ENCODE assay signal across 8 cellular contexts in the genomic region with DNA sequence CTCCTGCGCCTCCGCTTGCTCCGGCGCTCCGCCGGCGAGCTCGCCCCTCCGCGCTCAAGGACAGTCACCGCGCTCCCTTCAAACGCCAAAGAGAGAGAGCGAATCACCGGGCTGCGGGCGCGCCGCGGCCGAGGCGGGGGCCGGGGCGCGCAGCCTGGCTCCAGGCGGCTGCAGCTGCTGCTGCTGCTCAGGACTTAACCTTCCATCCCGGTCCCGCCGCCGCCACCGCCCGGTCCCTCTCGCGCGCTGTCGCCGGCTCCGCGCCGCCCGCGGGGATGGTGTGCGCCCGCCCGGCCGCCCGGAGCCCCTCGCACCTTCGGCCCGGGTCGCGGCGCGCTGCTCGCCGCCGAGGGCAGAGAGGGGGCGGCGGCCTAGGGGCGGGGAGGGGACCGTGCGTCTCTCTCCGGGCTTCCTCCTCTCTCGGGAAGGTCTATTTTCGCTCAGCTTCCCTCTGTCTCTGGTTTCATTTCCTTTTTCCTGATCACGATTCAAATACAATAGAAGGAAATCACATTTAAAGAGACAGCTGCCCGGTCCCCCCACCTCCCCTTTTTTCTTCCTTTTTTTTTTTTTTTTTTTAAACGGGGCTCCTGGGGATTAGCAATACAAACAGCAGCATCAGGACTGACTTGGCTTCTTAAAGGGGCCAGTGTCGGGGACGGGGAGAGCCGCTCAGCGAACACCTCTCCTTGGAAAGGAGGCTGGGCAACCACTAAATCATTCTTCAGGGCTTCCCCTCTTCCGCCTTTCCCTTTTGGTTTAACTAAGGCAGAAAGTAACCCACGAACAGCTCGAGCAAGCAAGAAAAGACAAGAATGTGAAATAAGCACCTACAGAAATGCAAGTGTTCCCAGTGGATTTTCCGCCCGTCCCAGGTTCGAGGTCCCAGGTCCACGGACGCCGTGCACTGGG. TPM values are rescaled to one million over a fixed set of nuclear protein-coding genes. Genes with fewer than 3 reads are reported as not detected.
A peak's percentile ranks its signal among the peaks of the same experiment; 100 is the strongest.
DNase-seq lines count a peak whose midpoint lies in the region; ATAC-seq, FAIRE-seq and TF ChIP-seq lines count a peak whose summit lies in the region.

No MANE protein-coding gene starts in this region.

- H3K9me3 ChIP-seq in OCI-LY3 (ENCODE audit: insufficient read depth, low read length) (no peaks in the 10 kb centered on the region), kidney (ENCODE audit: control insufficient read depth in 1 of 2, low read length in 2 of 2) (no peaks in the 10 kb centered on the region), smooth muscle cell (replicated peaks; ENCODE audit: low read depth) (no peaks in the 10 kb centered on the region)

- H3K36me3 ChIP-seq in OCI-LY3 (replicated peaks; ENCODE audit: low read depth, low read length) (no peaks in the 10 kb centered on the region), kidney (ENCODE audit: control insufficient read depth in 1 of 2, insufficient read depth in 2 of 2, low read length in 2 of 2) (no peaks in the 10 kb centered on the region), smooth muscle cell (ENCODE audit: low read depth) (no peaks in the 10 kb centered on the region)

- H3K27me3 ChIP-seq in OCI-LY3 (ENCODE audit: low read depth, low read length) = peaks cover 68% of the 10 kb centered on the region
- H3K27me3 ChIP-seq in smooth muscle cell (ENCODE audit: low read depth) = peaks cover 43% of the 10 kb centered on the region

- H2AFZ ChIP-seq in OCI-LY3 (ENCODE audit: low read depth, low read length) (peak overlapping the region; percentile 38; the same call in 1 of the 2 replicates), smooth muscle cell (ENCODE audit: low read depth) (peak overlapping the region; percentile 26)

- H3K4me1 ChIP-seq in OCI-LY3 (ENCODE audit: low read length) = peaks cover 17% of the 10 kb centered on the region
- peaks cover 0 to 6% of the 10 kb centered on the region in 2 donors for H3K4me1 ChIP-seq in kidney (ENCODE audit: control insufficient read depth in 1 of 2, insufficient read depth in 1 of 2, low read depth in 1 of 2, low read length in 2 of 2)
- peaks cover 15% of the 10 kb centered on the region for H3K4me1 ChIP-seq in smooth muscle cell (ENCODE audit: low read depth)

- peaks cover 4% of the 10 kb centered on the region for H3K4me1 Mint-ChIP-seq in activated CD4-positive, alpha-beta T cell treated with anti-CD3 and anti-CD28 coated beads, Interleukin-2, amount 10 ng/mL, durations not matched to agents 24 days and 14 days

- no peak for FAIRE-seq in kidney (lab: Jason Lieb, UNC)

- H3K79me2 ChIP-seq in OCI-LY3 (ENCODE audit: low read length) = no peaks in the 10 kb centered on the region
- H3K79me2 ChIP-seq in smooth muscle cell (ENCODE audit: low read depth) = no peaks in the 10 kb centered on the region

- H3K9ac ChIP-seq in OCI-LY3 (ENCODE audit: low read length) = peak overlapping the region; percentile 45
- H3K9ac ChIP-seq in kidney (ENCODE audit: low read length in 2 of 2) = peak overlapping the region in 1 of 2 donors; percentile 21
- H3K9ac ChIP-seq in smooth muscle cell (ENCODE audit: low read depth) = no peak overlapping the region

- WGBS in smooth muscle cell (ENCODE audit: low lambda C conversion rate) = 1% methylated on average over 61 of the region's 81 CpGs

- intact Hi-C loops in activated CD4-positive, alpha-beta T cell treated with anti-CD3 and anti-CD28 coated beads, Interleukin-2, amount 10 ng/mL, durations not matched to agents 24 days and 14 days (cut with micrococcal nuclease) = no loop called here
- intact Hi-C loops in kidney (cut with DNase I) = no loop called here

- H4K20me1 ChIP-seq in OCI-LY3 (ENCODE audit: insufficient read depth, low read length) (no peaks in the 10 kb centered on the region), smooth muscle cell (ENCODE audit: low read depth) (no peaks in the 10 kb centered on the region)

- no peaks in the 10 kb centered on the region for H3K9me3 Mint-ChIP-seq in activated CD4-positive, alpha-beta T cell treated with anti-CD3 and anti-CD28 coated beads, Interleukin-2, amount 10 ng/mL, durations not matched to agents 24 days and 14 days

- ATAC-seq in HG03354 (IDR thresholded peaks at IDR 0.05; ENCODE audit: poor library complexity, severe bottlenecking, unreplicated experiment) (peak; percentile 58), GM19397 (IDR thresholded peaks at IDR 0.05; ENCODE audit: unreplicated experiment) (no peak)

- H3K36me3 Mint-ChIP-seq in activated CD4-positive, alpha-beta T cell treated with anti-CD3 and anti-CD28 coated beads, Interleukin-2, amount 10 ng/mL, durations not matched to agents 24 days and 14 days (ENCODE audit: low read depth) = no peaks in the 10 kb centered on the region

- TF ChIP-seq CTCF in OCI-LY3 (IDR thresholded peaks at IDR 0.05; ENCODE audit: low read depth, low read length) (no peak), cardiac fibroblast (IDR thresholded peaks at IDR 0.05; ENCODE audit: low read depth, low read length) (no peak), kidney (IDR thresholded peaks at IDR 0.05; ENCODE audit: borderline replicate concordance, extremely low read depth, insufficient read depth) (no peak), smooth muscle cell (IDR thresholded peaks at IDR 0.05; ENCODE audit: borderline replicate concordance, insufficient read depth, poor library complexity, severe bottlenecking) (no peak)

- H3K27ac ChIP-seq in OCI-LY3 (ENCODE audit: low read length) (no peak overlapping the region), kidney (ENCODE audit: low read depth in 2 of 2, low read length in 2 of 2) (peak overlapping the region; percentile 47 to 70), smooth muscle cell (ENCODE audit: low read depth) (no peak overlapping the region)

- peak overlapping the region; percentile 83 for H3K4me3 ChIP-seq in OCI-LY3 (ENCODE audit: low read length)
- H3K4me3 ChIP-seq in cardiac fibroblast (replicated peaks in 1 of 2; ENCODE audit: low read depth in 2 of 2, low read length in 2 of 2) = peak overlapping the region; percentile 55 to 60
- peak overlapping the region; percentile 65 to 81 for H3K4me3 ChIP-seq in kidney (ENCODE audit: low read length in 2 of 2)
- H3K4me3 ChIP-seq in smooth muscle cell = peak overlapping the region; percentile 76

- no peak overlapping the region for H3K27ac Mint-ChIP-seq in activated CD4-positive, alpha-beta T cell treated with anti-CD3 and anti-CD28 coated beads, Interleukin-2, amount 10 ng/mL, durations not matched to agents 24 days and 14 days

- peak overlapping the region; percentile 98 for H3K4me2 ChIP-seq in OCI-LY3 (ENCODE audit: low read length)
- H3K4me2 ChIP-seq in smooth muscle cell = peak overlapping the region; percentile 94

- peaks cover 73% of the 10 kb centered on the region for H3K27me3 Mint-ChIP-seq in activated CD4-positive, alpha-beta T cell treated with anti-CD3 and anti-CD28 coated beads, Interleukin-2, amount 10 ng/mL, durations not matched to agents 24 days and 14 days

- peak; percentile 62 for DNase-seq in activated CD4-positive, alpha-beta T cell treated with anti-CD3 and anti-CD28 coated beads, Interleukin-2, amount 10 ng/mL, durations not matched to agents 24 days and 14 days
- DNase-seq in activated CD4-positive, alpha-beta T cell treated with anti-CD3 and anti-CD28 coated beads, Interleukin-2, amount 50 U/mL, for 4 hours = no peak
- peak; percentile 38 to 50 for DNase-seq in cardiac fibroblast (ENCODE audit: low read depth in 2 of 2)
- peak; percentile 79 for DNase-seq in kidney
- no peak for DNase-seq in smooth muscle cell (lab: John Stamatoyannopoulos, UW; ENCODE audit: unreplicated experiment)

- H3F3A ChIP-seq in smooth muscle cell (ENCODE audit: low read depth) = no peaks in the 10 kb centered on the region

- H3K4me3 Mint-ChIP-seq in activated CD4-positive, alpha-beta T cell treated with anti-CD3 and anti-CD28 coated beads, Interleukin-2, amount 10 ng/mL, durations not matched to agents 24 days and 14 days = peak overlapping the region; percentile 84

RNA-seq across cellular contexts. Expression of a gene that starts 22.1 kb away (rescaled TPM):
- total RNA-seq in activated CD4-positive, alpha-beta T cell treated with anti-CD3 and anti-CD28 coated beads, Interleukin-2, amount 10 ng/mL, durations not matched to agents 24 days and 14 days = not detected in 2 replicates
- total RNA-seq in kidney (60.6 TPM), smooth muscle cell (1.8 and 2.7 TPM in 2 replicates)
- polyA plus RNA-seq in kidney (ENCODE audit: insufficient read depth, low read depth, low replicate concordance) (57.1 TPM), smooth muscle cell (3.8 and 5.8 TPM in 2 replicates)

Comparison
In these comparisons a context has a peak if more than half of its experiments do, and no peak if none do; other contexts are left out.
1. DNase-seq: peak in activated CD4-positive, alpha-beta T cell treated with anti-CD3 and anti-CD28 coated beads, Interleukin-2, amount 10 ng/mL, durations not matched to agents 24 days and 14 days (single experiment), cardiac fibroblast (2 of 2) and kidney (single experiment); none in activated CD4-positive, alpha-beta T cell treated with anti-CD3 and anti-CD28 coated beads, Interleukin-2, amount 50 U/mL, for 4 hours (0 of 2) and smooth muscle cell (single experiment).
2. H3K27ac ChIP-seq: peak in kidney (2 of 2); none in OCI-LY3 (single experiment) and smooth muscle cell (single experiment).
3. RNA of a gene that starts 22.1 kb away (total RNA-seq): 60.6 TPM in kidney (single experiment); 1.8 to 2.7 TPM in smooth muscle cell and not detected in activated CD4-positive, alpha-beta T cell treated with anti-CD3 and anti-CD28 coated beads, Interleukin-2, amount 10 ng/mL, durations not matched to agents 24 days and 14 days; every median in the first group is over 10 times any median in the second.
4. Peak in every context shown above with its lines, with median percentiles within 50 percentile points of each other: H3K4me3 ChIP-seq.